In the genomic region with DNA sequence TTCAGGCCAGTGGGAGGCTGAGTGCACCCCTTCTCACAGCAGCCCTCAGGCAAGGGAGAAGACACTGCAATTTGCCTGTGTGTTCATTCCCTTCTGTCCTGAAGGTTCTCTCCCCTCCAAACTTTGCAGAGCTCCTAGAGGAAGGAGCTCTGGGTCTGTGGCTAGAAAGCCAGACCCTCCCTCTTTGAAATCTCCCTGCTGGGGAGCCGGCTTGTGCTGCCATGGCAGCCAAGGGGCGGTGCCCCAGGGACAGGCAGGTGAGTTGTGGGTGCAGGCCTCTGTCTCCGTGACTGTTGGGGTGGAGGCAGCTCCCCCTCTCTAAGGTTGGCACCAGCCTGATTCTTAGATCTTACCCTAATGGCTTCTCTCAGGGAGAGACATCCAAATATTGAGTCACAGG, we compare ENCODE assay signal across 20 cellular contexts. TPM values are rescaled to one million over a fixed set of nuclear protein-coding genes. Genes with fewer than 3 reads are reported as not detected.
DNase-seq lines count a peak whose midpoint lies in the region; ATAC-seq and TF ChIP-seq lines count a peak whose summit lies in the region.
"Had no signal": no experiment of that assay in that cellular context is flagged by ENCODE, and none has a peak within 500 bp of the region (broad histone marks: within the 10 kb centered on the region; RNA-seq: fewer than 3 reads in every experiment).

No MANE protein-coding gene starts in this region.

- no peaks in the 10 kb centered on the region for H3K79me2 ChIP-seq in KMS-11 (ENCODE audit: insufficient read depth, low read depth)

- DNase-seq in GM13976 (ENCODE audit: low spot score) (peak; percentile 33), WTC11 (ENCODE audit: low spot score) (no peak), iPS-NIHi7 (ENCODE audit: extremely low spot score) (peak; percentile 44), T-helper 1 cell (no peak)
- DNase-seq: Calu3; CD8-positive, alpha-beta T cell; HFFc6; MM.1S; NCI-H1092; NCI-H1436 treated with DMSO at 0.1 percent for 48 hours; NCI-H2029; NCI-H2171 treated with DMSO at 0.1 percent for 48 hours; NCI-H446; NK-92 treated with Interleukin-12 subunit alpha and Interleukin-12 subunit beta, amount 100 ng/mL, for 24 hours had no signal

- ATAC-seq in WTC11 (peak; percentile 65), GM21526 (IDR thresholded peaks at IDR 0.05; ENCODE audit: low FRiP score, unreplicated experiment) (no peak), HG03520 (IDR thresholded peaks at IDR 0.05; ENCODE audit: unreplicated experiment) (no peak)
- ATAC-seq: CD8-positive, alpha-beta T cell; Right ventricle myocardium inferior had no signal

- no peak overlapping the region for H3K27ac Mint-ChIP-seq in WTC11
- H3K27ac Mint-ChIP-seq: CD8-positive, alpha-beta T cell; IgD-negative memory B cell had no signal

- H3K4me1 Mint-ChIP-seq in WTC11, result peaks cover 15% of the 10 kb centered on the region
- H3K4me1 Mint-ChIP-seq: IgD-negative memory B cell had no signal

- H3K36me3 ChIP-seq in KMS-11 (ENCODE audit: insufficient read depth), result no peaks in the 10 kb centered on the region

- H3K27ac ChIP-seq in KMS-11, result peak overlapping the region; percentile 46
- H3K27ac ChIP-seq: BLaER1 treated with 17β-estradiol and CSF1 and Interleukin-3, amounts not matched to agents 10 nM and 100 nM had no signal

- H2AFZ ChIP-seq in KMS-11 (ENCODE audit: low read depth), result peak overlapping the region; percentile 28; the same call in 1 of the 2 replicates

- peaks cover 24% of the 10 kb centered on the region for H3K4me1 ChIP-seq in KMS-11 (ENCODE audit: low read depth, poor library complexity, severe bottlenecking)

- H3K4me2 ChIP-seq in KMS-11, result peak overlapping the region; percentile 84

- CTCF ChIA-PET in WTC11 (lab: Charles Lee), result no interaction called here

- H3K9me3 Mint-ChIP-seq in WTC11, result peaks cover 5% of the 10 kb centered on the region; the same call in 1 of the 2 replicates
- H3K9me3 Mint-ChIP-seq: CD8-positive, alpha-beta T cell; HFFc6; IgD-negative memory B cell had no signal

- H3K27me3 Mint-ChIP-seq in WTC11 (ENCODE audit: low read depth), result no peaks in the 10 kb centered on the region
- H3K27me3 Mint-ChIP-seq: IgD-negative memory B cell had no signal

- no peaks in the 10 kb centered on the region for H3K36me3 Mint-ChIP-seq in WTC11

- H3K4me3 Mint-ChIP-seq in WTC11, result no peak overlapping the region
- H3K4me3 Mint-ChIP-seq: CD8-positive, alpha-beta T cell; HFFc6; IgD-negative memory B cell had no signal

- H3K4me3 ChIP-seq in KMS-11 (IDR thresholded peaks at IDR 0.05; ENCODE audit: insufficient read depth, low read depth, low read length), result no peak overlapping the region
- H3K4me3 ChIP-seq: BLaER1 treated with 17β-estradiol and CSF1 and Interleukin-3, amounts not matched to agents 10 nM and 100 nM had no signal

- no peak for TF ChIP-seq CTCF in GM13976 (IDR thresholded peaks at IDR 0.05; ENCODE audit: borderline replicate concordance, control extremely low read depth, extremely low read depth, insufficient read depth, missing control alignments)
- TF ChIP-seq CTCF in KMS-11 (conservative IDR thresholded peaks at IDR 0.05; ENCODE audit: low read depth, low read length), result no peak
- TF ChIP-seq CTCF in WTC11 (IDR thresholded peaks at IDR 0.05), result no peak

- in situ Hi-C loops in GM13976 (cut with MboI; ENCODE audit: low sequenced_read_pairs, unreplicated experiment), result no loop called here

- POLR2A ChIA-PET in WTC11 (lab: Charles Lee), result interaction anchor here (0.6 to 1.7 kb wide), 2 partner anchors 53 to 167 kb away, joined by 3 to 4 read pairs; partner anchors contain the start of gene OLFML2B

- no peaks in the 10 kb centered on the region for H3K27me3 ChIP-seq in KMS-11 (ENCODE audit: insufficient read depth, low read depth)
- H3K27me3 ChIP-seq: BLaER1 treated with 17β-estradiol and CSF1 and Interleukin-3, amounts not matched to agents 10 nM and 100 nM had no signal

- H4K20me1 ChIP-seq in KMS-11 (ENCODE audit: insufficient read depth), result no peaks in the 10 kb centered on the region
- H4K20me1 ChIP-seq: BLaER1 treated with 17β-estradiol and CSF1 and Interleukin-3, amounts not matched to agents 10 nM and 100 nM had no signal

- peak overlapping the region; percentile 5; the same call in 1 of the 2 replicates for H3K9ac ChIP-seq in KMS-11
- H3K9ac ChIP-seq: BLaER1 treated with 17β-estradiol and CSF1 and Interleukin-3, amounts not matched to agents 10 nM and 100 nM had no signal

TF ChIP-seq in WTC11, 78 proteins besides CTCF, POLR2A, EP300 and RAD21:
- TF ChIP-seq ZNF232 (CRISPR knock-in tag; IDR thresholded peaks at IDR 0.05) (no peak), SOX15 (CRISPR knock-in tag; IDR thresholded peaks at IDR 0.05) (no peak), SP1 (CRISPR knock-in tag; conservative IDR thresholded peaks at IDR 0.05) (no peak), OVOL2 (CRISPR knock-in tag; IDR thresholded peaks at IDR 0.05; ENCODE audit: borderline replicate concordance) (no peak), ZNF121 (CRISPR knock-in tag; IDR thresholded peaks at IDR 0.05) (no peak), NFE2L1 (CRISPR knock-in tag; IDR thresholded peaks at IDR 0.05) (no peak), CBFB (CRISPR knock-in tag; IDR thresholded peaks at IDR 0.05; ENCODE audit: low read depth) (no peak), GTF2I (CRISPR knock-in tag; conservative IDR thresholded peaks at IDR 0.05) (no peak), SMAD3 (CRISPR knock-in tag; IDR thresholded peaks at IDR 0.05; ENCODE audit: borderline replicate concordance) (no peak), IRF1 (CRISPR knock-in tag; IDR thresholded peaks at IDR 0.05) (no peak), ETV6 (CRISPR knock-in tag; IDR thresholded peaks at IDR 0.05) (no peak), ESRRA (CRISPR knock-in tag; IDR thresholded peaks at IDR 0.05; ENCODE audit: borderline replicate concordance) (no peak), RELA (CRISPR knock-in tag; IDR thresholded peaks at IDR 0.05; ENCODE audit: borderline replicate concordance) (no peak), GRHL2 (CRISPR knock-in tag; IDR thresholded peaks at IDR 0.05; ENCODE audit: insufficient replicate concordance, severe bottlenecking) (no peak)
- TF ChIP-seq, protein P1, sequence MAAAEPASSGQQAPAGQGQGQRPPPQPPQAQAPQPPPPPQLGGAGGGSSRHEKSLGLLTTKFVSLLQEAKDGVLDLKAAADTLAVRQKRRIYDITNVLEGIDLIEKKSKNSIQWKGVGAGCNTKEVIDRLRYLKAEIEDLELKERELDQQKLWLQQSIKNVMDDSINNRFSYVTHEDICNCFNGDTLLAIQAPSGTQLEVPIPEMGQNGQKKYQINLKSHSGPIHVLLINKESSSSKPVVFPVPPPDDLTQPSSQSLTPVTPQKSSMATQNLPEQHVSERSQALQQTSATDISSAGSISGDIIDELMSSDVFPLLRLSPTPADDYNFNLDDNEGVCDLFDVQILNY (CRISPR knock-in tag; IDR thresholded peaks at IDR 0.05), result no peak
- TF ChIP-seq, protein P2, sequence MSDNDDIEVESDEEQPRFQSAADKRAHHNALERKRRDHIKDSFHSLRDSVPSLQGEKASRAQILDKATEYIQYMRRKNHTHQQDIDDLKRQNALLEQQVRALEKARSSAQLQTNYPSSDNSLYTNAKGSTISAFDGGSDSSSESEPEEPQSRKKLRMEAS (CRISPR knock-in tag; IDR thresholded peaks at IDR 0.05), result no peak

RNA-seq across cellular contexts. Expression of gene OLFML2B, which starts 53.0 kb away (rescaled TPM):
- total RNA-seq in WTC11 (2021), result 4.9 to 6.5 TPM (median 6.2 TPM) in 3 replicates
- total RNA-seq: Calu3; CD8-positive, alpha-beta T cell had no signal

Comparison
In these comparisons a context has a peak if more than half of its experiments do, and no peak if none do; other contexts are left out.
1. DNase-seq: peak in GM13976 (single experiment) and iPS-NIHi7 (single experiment); none in WTC11 (single experiment) and T-helper 1 cell (0 of 5).